10 cellular contexts compared by ENCODE assay signal in the genomic region with DNA sequence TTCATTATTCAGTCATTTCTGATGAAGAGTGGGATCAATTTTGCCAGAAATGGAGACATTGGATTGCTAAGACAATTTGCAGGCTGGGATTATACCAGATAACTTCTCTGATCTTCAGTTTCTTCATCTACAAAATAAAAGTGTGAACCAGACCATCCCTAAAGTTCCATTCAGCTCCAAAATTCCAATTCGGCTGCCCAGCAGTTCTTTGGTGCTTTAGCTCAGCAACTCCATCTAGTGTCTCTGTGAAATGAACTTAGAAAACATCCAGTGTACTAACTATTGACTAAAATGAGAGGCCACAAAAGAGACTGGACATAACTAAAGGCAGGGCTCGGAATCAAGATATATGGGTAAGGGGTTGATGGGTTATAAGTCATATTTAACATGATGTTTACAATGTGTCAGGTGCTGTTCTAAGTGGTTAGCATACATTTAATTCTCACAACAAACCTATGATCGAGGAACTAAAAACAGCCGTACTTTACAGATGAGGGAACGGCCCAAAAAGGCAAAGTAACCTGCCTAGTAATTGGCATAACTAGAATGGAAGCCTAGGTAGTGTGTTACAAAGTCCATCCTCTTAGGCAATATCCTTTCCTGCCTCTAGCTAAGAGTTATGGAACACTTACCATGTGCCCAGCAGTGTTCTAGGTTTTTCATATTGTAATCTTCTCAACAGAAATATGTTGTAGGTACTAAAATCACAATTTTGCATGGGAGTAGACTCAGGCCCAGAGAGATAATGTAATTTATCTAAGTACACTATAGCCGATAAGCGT. TPM values are rescaled to one million over a fixed set of nuclear protein-coding genes. Genes with fewer than 3 reads are reported as not detected.
DNase-seq lines count a peak whose midpoint lies in the region; ATAC-seq and TF ChIP-seq lines count a peak whose summit lies in the region.
"Had no signal": no experiment of that assay in that cellular context is flagged by ENCODE, and none has a peak within 500 bp of the region (broad histone marks: within the 10 kb centered on the region; RNA-seq: fewer than 3 reads in every experiment).

No MANE protein-coding gene starts in this region.

- no TSS peak for BruUV-seq in PC-9 (replicated peaks; lab: Mats Ljungman, UMichigan)

- no peak overlapping the region for H3K4me3 ChIP-seq in PC-9
- H3K4me3 ChIP-seq in esophagus muscularis mucosa, result no peak overlapping the region
- H3K4me3 ChIP-seq: transverse colon had no signal

- no peaks in the 10 kb centered on the region for H3K79me2 ChIP-seq in PC-9 (ENCODE audit: low read depth)

- peaks cover 2% of the 10 kb centered on the region for H3K4me1 Mint-ChIP-seq in nephron
- H3K4me1 Mint-ChIP-seq in activated naive CD8-positive, alpha-beta T cell treated with anti-CD3 and anti-CD28 coated beads, Interleukin-2, amount 50 U/mL, for 24 hours, result peaks cover 1% of the 10 kb centered on the region
- no peaks in the 10 kb centered on the region for H3K4me1 Mint-ChIP-seq in CD14-positive monocyte

- POLR2A ChIA-PET in PC-9 (lab: Charles Lee; ENCODE audit: unreplicated experiment), result interaction anchor here (0.6 kb wide), 1 partner anchor 315 kb away, joined by 7 read pairs; no protein-coding TSS in a partner anchor

- H2AFZ ChIP-seq in PC-9, result no peak overlapping the region

- in situ Hi-C loops in Caki2 (cut with HindIII; ENCODE audit: low pct_unique_long_range_greater_than_20kb, low sequenced_read_pairs), result no loop called here

- no peak for ATAC-seq in activated naive CD8-positive, alpha-beta T cell treated with anti-CD3 and anti-CD28 coated beads, Interleukin-2, amount 50 U/mL, for 24 hours

- TF ChIP-seq EP300 in esophagus muscularis mucosa (IDR thresholded peaks at IDR 0.05), result no peak

- peak; percentile 16 for DNase-seq in Caki2 (ENCODE audit: low read depth)
- no peak for DNase-seq in PC-9
- DNase-seq in esophagus muscularis mucosa (ENCODE audit: extremely low spot score), result no peak
- DNase-seq in activated naive CD8-positive, alpha-beta T cell treated with anti-CD3 and anti-CD28 coated beads, Interleukin-2, amount 50 U/mL, for 24 hours, result no peak
- DNase-seq in activated CD4-positive, alpha-beta T cell treated with anti-CD3 and anti-CD28 coated beads, Interleukin-2, amount 50 U/mL, for 4 hours, result no peak
- DNase-seq in CD14-positive monocyte (ENCODE audit: low spot score), result no peak
- DNase-seq in LoVo (ENCODE audit: low spot score), result no peak
- DNase-seq: amniotic stem cell, transverse colon had no signal

- CTCF ChIA-PET in PC-9 (lab: Charles Lee), result interaction anchor here (0.6 to 1.4 kb wide), 6 partner anchors 12 to 884 kb away, joined by 3 to 7 read pairs (median 5); no protein-coding TSS in a partner anchor

- peaks cover 3% of the 10 kb centered on the region for H3K9me3 Mint-ChIP-seq in nephron
- no peaks in the 10 kb centered on the region for H3K9me3 Mint-ChIP-seq in activated naive CD8-positive, alpha-beta T cell treated with anti-CD3 and anti-CD28 coated beads, Interleukin-2, amount 50 U/mL, for 24 hours
- H3K9me3 Mint-ChIP-seq in CD14-positive monocyte, result peaks cover 0 to 5% (median 2%) of the 10 kb centered on the region in 7 donors

- intact Hi-C loops in PC-9 (cut with micrococcal nuclease; ENCODE audit: unreplicated experiment), result loop anchor here (2.0 to 10.0 kb wide), 2 partner anchors 50 to 196 kb away; no protein-coding TSS in a partner anchor
- intact Hi-C loops in esophagus muscularis mucosa (cut with DNase I), result loop anchor here (2.0 kb wide), 1 partner anchor 50 kb away; no protein-coding TSS in a partner anchor
- intact Hi-C loops in CD14-positive monocyte (cut with micrococcal nuclease), result no loop called here

- H3K36me3 ChIP-seq in PC-9 (ENCODE audit: low read depth) (no peaks in the 10 kb centered on the region), esophagus muscularis mucosa (no peaks in the 10 kb centered on the region)
- H3K36me3 ChIP-seq: transverse colon had no signal

- no peak overlapping the region for H3K4me3 Mint-ChIP-seq in nephron
- no peak overlapping the region for H3K4me3 Mint-ChIP-seq in activated naive CD8-positive, alpha-beta T cell treated with anti-CD3 and anti-CD28 coated beads, Interleukin-2, amount 50 U/mL, for 24 hours
- H3K4me3 Mint-ChIP-seq in CD14-positive monocyte, result no peak overlapping the region

- 72% methylated on average over 7 of the region's 7 CpGs for WGBS in esophagus muscularis mucosa

- H3K27ac ChIP-seq in PC-9, result no peak overlapping the region
- H3K27ac ChIP-seq in esophagus muscularis mucosa (replicated peaks in 1 of 4), result no peak overlapping the region
- H3K27ac ChIP-seq: transverse colon had no signal

- H3K36me3 Mint-ChIP-seq in nephron (ENCODE audit: low read depth) (peaks cover 5% of the 10 kb centered on the region), CD14-positive monocyte (no peaks in the 10 kb centered on the region)
- no peaks in the 10 kb centered on the region for H3K36me3 Mint-ChIP-seq in activated naive CD8-positive, alpha-beta T cell treated with anti-CD3 and anti-CD28 coated beads, Interleukin-2, amount 50 U/mL, for 24 hours (ENCODE audit: low read depth)

- no peak overlapping the region for H3K4me2 ChIP-seq in PC-9

- H3K4me1 ChIP-seq in PC-9 (replicated peaks; ENCODE audit: insufficient read depth) (no peaks in the 10 kb centered on the region), esophagus muscularis mucosa (peaks cover under 1 to 8% (median 6%) of the 10 kb centered on the region in 4 donors)

- no peaks in the 10 kb centered on the region for H3K27me3 Mint-ChIP-seq in nephron (ENCODE audit: low read depth)
- H3K27me3 Mint-ChIP-seq in activated naive CD8-positive, alpha-beta T cell treated with anti-CD3 and anti-CD28 coated beads, Interleukin-2, amount 50 U/mL, for 24 hours, result peaks cover 26% of the 10 kb centered on the region
- H3K27me3 Mint-ChIP-seq in CD14-positive monocyte (ENCODE audit: low read depth in 3 of 3), result peaks cover 8 to 15% (median 13%) of the 10 kb centered on the region in 3 donors

- TF ChIP-seq CTCF in PC-9 (conservative IDR thresholded peaks at IDR 0.05) (peak; percentile 61), esophagus muscularis mucosa (IDR thresholded peaks at IDR 0.05) (peak; percentile 44 to 56 (median 54)), nephron (IDR thresholded peaks at IDR 0.05; ENCODE audit: unreplicated experiment in 3 of 3) (peak; percentile 52 to 58 (median 55)), CD14-positive monocyte (IDR thresholded peaks at IDR 0.05) (no peak)

- no peaks in the 10 kb centered on the region; the same call in 1 of the 2 replicates for H3F3A ChIP-seq in PC-9 (ENCODE audit: insufficient read depth, low read depth)

- H4K20me1 ChIP-seq in PC-9 (ENCODE audit: insufficient read depth), result no peaks in the 10 kb centered on the region

- H3K9me2 ChIP-seq in PC-9 (ENCODE audit: insufficient read depth), result no peaks in the 10 kb centered on the region

- TF ChIP-seq POLR2A in esophagus muscularis mucosa (IDR thresholded peaks at IDR 0.05; ENCODE audit: low read depth), result no peak

- H3K9me3 ChIP-seq in PC-9 (ENCODE audit: insufficient read depth, low read depth) (no peaks in the 10 kb centered on the region), esophagus muscularis mucosa (no peaks in the 10 kb centered on the region)
- H3K9me3 ChIP-seq: transverse colon had no signal

- H3K27me3 ChIP-seq in PC-9 (ENCODE audit: insufficient read depth, low read depth), result no peaks in the 10 kb centered on the region
- no peaks in the 10 kb centered on the region for H3K27me3 ChIP-seq in esophagus muscularis mucosa

- H3K27ac Mint-ChIP-seq in nephron (peak overlapping the region in 2 of 3 experiments; percentile 6 to 22), CD14-positive monocyte (no peak overlapping the region)
- no peak overlapping the region for H3K27ac Mint-ChIP-seq in activated naive CD8-positive, alpha-beta T cell treated with anti-CD3 and anti-CD28 coated beads, Interleukin-2, amount 50 U/mL, for 24 hours

RNA-seq across cellular contexts. Expression of a gene that starts 17.0 kb away (rescaled TPM):
- 7.2 and 11.1 TPM in 2 replicates for total RNA-seq in Caki2 (2014; rRNA removed; shearing (Covaris generic); ENCODE audit: low replicate concordance)
- 4.2 and 5.5 TPM in 2 replicates for total RNA-seq in PC-9 (2021)
- 1 to 10 TPM; 1.3 to 3.4 (median 2.5) TPM for total RNA-seq in esophagus muscularis mucosa
- polyA plus RNA-seq in CD14-positive monocyte, result under 1 TPM; 0.12 to 0.30 TPM

RNA-seq across cellular contexts. Expression of a gene that starts 17.4 kb away (rescaled TPM):
- total RNA-seq in Caki2 (2014; rRNA removed; shearing (Covaris generic); ENCODE audit: low replicate concordance), result 8.4 and 8.5 TPM in 2 replicates
- total RNA-seq in PC-9 (2021) (6.2 and 6.3 TPM in 2 replicates), esophagus muscularis mucosa (10 to 100 TPM in 1 of 4 donors, 1 to 10 TPM in 3; 3.3 to 10.4 (median 7.0) TPM)
- under 1 TPM; 0.24 to 0.51 TPM for polyA plus RNA-seq in CD14-positive monocyte

RNA-seq across cellular contexts. Expression of a gene that starts 21.2 kb away (rescaled TPM):
- total RNA-seq in Caki2 (2014; rRNA removed; shearing (Covaris generic); ENCODE audit: low replicate concordance), result 35.4 and 41.0 TPM in 2 replicates
- 31.2 and 33.4 TPM in 2 replicates for total RNA-seq in PC-9 (2021)
- total RNA-seq in esophagus muscularis mucosa, result 10 to 100 TPM; 21.2 to 36.3 (median 32.7) TPM
- polyA plus RNA-seq in CD14-positive monocyte, result not detected

Comparison
In these comparisons a context has a peak if more than half of its experiments do, and no peak if none do; other contexts are left out.
1. H3K27ac Mint-ChIP-seq: peak in nephron (2 of 3); none in activated naive CD8-positive, alpha-beta T cell treated with anti-CD3 and anti-CD28 coated beads, Interleukin-2, amount 50 U/mL, for 24 hours (single experiment) and CD14-positive monocyte (0 of 7).
2. intact Hi-C loops: an anchor here in PC-9 (2.0 to 10.0 kb wide) and esophagus muscularis mucosa (2.0 kb wide); none called in CD14-positive monocyte.